In genomic region chr13:91017031-91017668, GRCh38 we compare ENCODE assay signal across 8 cellular contexts.
DNase-seq lines count a peak whose midpoint lies in the region; ATAC-seq, FAIRE-seq and TF ChIP-seq lines count a peak whose summit lies in the region.

No MANE protein-coding gene starts in this region.

- CTCF ChIA-PET in K562 (lab: Yijun Ruan, JAX; ENCODE audit: low intra/inter-chr PET ratio) = interaction anchor here (0.6 to 0.8 kb wide), 5 partner anchors 30 to 628 kb away, joined by 3 to 4 read pairs (median 3); no protein-coding TSS in a partner anchor

- POLR2A ChIA-PET in K562 (lab: Yijun Ruan, JAX) = interaction anchor here (1.6 kb wide), 1 partner anchor 210 kb away, joined by 3 read pairs; no protein-coding TSS in a partner anchor

- TF ChIP-seq RAD21 in K562 (CRISPR knock-in tag; conservative IDR thresholded peaks at IDR 0.05 in 1 of 2, IDR thresholded peaks at IDR 0.05 in 1 of 2) = peak in 1 of 2 experiments; percentile 99; a peak in 2 of 4 replicates

- H3K4me2 ChIP-seq in K562 (ENCODE audit: insufficient read depth, low read length) = no peak overlapping the region

- 6% methylated on average over 2 of the region's 2 CpGs for WGBS in K562 (ENCODE audit: insufficient coverage, low coverage, missing lambda C conversion rate)
- WGBS in upper lobe of left lung, 2 donors = 36 to 41% methylated on average over 2 of the region's 2 CpGs

- TF ChIP-seq EP300 in K562 (IDR thresholded peaks at IDR 0.05; ENCODE audit: low read length) = no peak
- TF ChIP-seq EP300 in upper lobe of left lung (IDR thresholded peaks at IDR 0.05) = no peak

- H3K9ac ChIP-seq in K562 (ENCODE audit: insufficient read depth in 1 of 2, low read depth in 2 of 2, low read length in 2 of 2) = no peak overlapping the region

- TF ChIP-seq POLR2A in K562 (conservative IDR thresholded peaks at IDR 0.05) (no peak), upper lobe of left lung (IDR thresholded peaks at IDR 0.05) (no peak)

- peak; percentile 42 for DNase-seq in activated CD4-positive, alpha-beta T cell treated with anti-CD3 and anti-CD28 coated beads for 48 hours
- no peak for DNase-seq in activated CD4-positive, alpha-beta T cell treated with anti-CD3 and anti-CD28 coated beads, Interleukin-2, amount 50 U/mL, for 4 hours
- DNase-seq in NCI-H69 (lab: John Stamatoyannopoulos, UW) = peak; percentile 87
- DNase-seq in K562 (ENCODE audit: extremely low read depth in 1 of 4, low spot score in 3 of 4) = peak; percentile 90 to 98 (median 94)
- peak; percentile 63 for DNase-seq in left kidney (ENCODE audit: low read depth, low spot score)
- DNase-seq in upper lobe of left lung = peak in 1 of 2 donors; percentile 23

- H3K9me3 ChIP-seq in K562 (replicated peaks; ENCODE audit: control insufficient read depth, insufficient read depth, low read depth, low read length) (no peaks in the 10 kb centered on the region), upper lobe of left lung (no peaks in the 10 kb centered on the region)

- no peak overlapping the region for H2AFZ ChIP-seq in K562 (ENCODE audit: low read depth, low read length)

- intact Hi-C loops in K562 (cut with micrococcal nuclease) = loop anchor here (5.0 kb wide), 2 partner anchors 150 to 1675 kb away; no protein-coding TSS in a partner anchor

- peak; percentile 88 for FAIRE-seq in K562 (lab: Jason Lieb, UNC)

- H3K79me2 ChIP-seq in K562 (ENCODE audit: control insufficient read depth, insufficient read depth, low read length) = no peaks in the 10 kb centered on the region

- H3K4me3 ChIP-seq in K562 = no peak overlapping the region
- H3K4me3 ChIP-seq in upper lobe of left lung = no peak overlapping the region

- in situ Hi-C loops in K562 (cut with MboI) = loop anchor here (25.0 kb wide), 1 partner anchor 1670 kb away; no protein-coding TSS in a partner anchor

- no peaks in the 10 kb centered on the region for H3K4me1 ChIP-seq in K562 (replicated peaks in 1 of 2; ENCODE audit: control insufficient read depth in 2 of 2, insufficient read depth in 2 of 2, low read length in 2 of 2)
- H3K4me1 ChIP-seq in upper lobe of left lung = no peaks in the 10 kb centered on the region

- H4K20me1 ChIP-seq in K562 (replicated peaks; ENCODE audit: control insufficient read depth, insufficient read depth, low read length) = no peaks in the 10 kb centered on the region

- no peaks in the 10 kb centered on the region for H3K9me1 ChIP-seq in K562 (ENCODE audit: control insufficient read depth, insufficient read depth, low read length)

- ATAC-seq in GM19467 (IDR thresholded peaks at IDR 0.05; ENCODE audit: unreplicated experiment) = peak; percentile 98
- peak; percentile 99 for ATAC-seq in HG03442 (IDR thresholded peaks at IDR 0.05; ENCODE audit: unreplicated experiment)
- peak; percentile 99 for ATAC-seq in K562
- no peak for ATAC-seq in upper lobe of left lung (ENCODE audit: low FRiP score in 2 of 2)

- H3K27me3 ChIP-seq in K562 (ENCODE audit: control insufficient read depth in 2 of 2, insufficient read depth in 2 of 2, low read length in 2 of 2) = no peaks in the 10 kb centered on the region
- H3K27me3 ChIP-seq in upper lobe of left lung = no peaks in the 10 kb centered on the region

- peak in 1 of 3 experiments; percentile 99; a peak in 2 of 6 replicates for TF ChIP-seq CTCF in K562 (IDR thresholded peaks at IDR 0.05 in 2 of 3, conservative IDR thresholded peaks at IDR 0.05 in 1 of 3; ENCODE audit: insufficient read depth in 2 of 3, low read depth in 1 of 3, low read length in 3 of 3)
- peak; percentile 19 to 52 (median 40) for TF ChIP-seq CTCF in upper lobe of left lung (IDR thresholded peaks at IDR 0.05)

- no TSS peak for BruUV-seq in K562 (replicated peaks; lab: Mats Ljungman, UMichigan)

- no peaks in the 10 kb centered on the region for H3K36me3 ChIP-seq in K562 (ENCODE audit: control insufficient read depth, insufficient read depth, low read length)
- H3K36me3 ChIP-seq in upper lobe of left lung = no peaks in the 10 kb centered on the region

- H3K27ac ChIP-seq in K562 (ENCODE audit: extremely low read depth, low read depth, low read length) = no peak overlapping the region
- H3K27ac ChIP-seq in upper lobe of left lung = no peak overlapping the region

TF ChIP-seq in K562, 482 proteins besides CTCF, POLR2A, EP300 and RAD21 (continues in another document):
- TF ChIP-seq ZBTB43 (CRISPR knock-in tag; IDR thresholded peaks at IDR 0.05) (peak; percentile 65; the same call in 1 of the 2 replicates), PBX2 (CRISPR knock-in tag; IDR thresholded peaks at IDR 0.05; ENCODE audit: low read depth) (no peak), PBX2 (tag; conservative IDR thresholded peaks at IDR 0.05; ENCODE audit: low read depth) (peak; percentile 49), STAG1 (CRISPR knock-in tag; IDR thresholded peaks at IDR 0.05; ENCODE audit: borderline replicate concordance) (peak; percentile 94; the same call in 1 of the 2 replicates), ZNF668 (CRISPR knock-in tag; IDR thresholded peaks at IDR 0.05) (no peak), DNMT1 (IDR thresholded peaks at IDR 0.05) (no peak), JUND (IDR thresholded peaks at IDR 0.05; ENCODE audit: borderline replicate concordance, low read depth, low read length) (peak; percentile 51), JUND (tag; IDR thresholded peaks at IDR 0.05; ENCODE audit: borderline replicate concordance, low read depth, low read length) (no peak), TGIF2 (CRISPR knock-in tag; IDR thresholded peaks at IDR 0.05) (0 out of 2 replicates have a peak, but pooled peaks have one; percentile 23), ZNF57 (CRISPR knock-in tag; IDR thresholded peaks at IDR 0.05) (no peak), HBP1 (CRISPR knock-in tag; IDR thresholded peaks at IDR 0.05) (no peak), SMARCA5 (IDR thresholded peaks at IDR 0.05) (no peak), SMC3 (conservative IDR thresholded peaks at IDR 0.05; ENCODE audit: insufficient read depth, low read depth, low read length) (peak; percentile 99), ZBTB12 (CRISPR knock-in tag; IDR thresholded peaks at IDR 0.05) (no peak), KLF16 (IDR thresholded peaks at IDR 0.05) (peak; percentile 66; the same call in 1 of the 2 replicates), ETV6 (IDR thresholded peaks at IDR 0.05; ENCODE audit: borderline replicate concordance in 1 of 2, low read depth in 2 of 2, low read length in 1 of 2) (no peak), ETV6 (CRISPR knock-in tag; IDR thresholded peaks at IDR 0.05; ENCODE audit: borderline replicate concordance) (peak; percentile 65; the same call in 1 of the 2 replicates), RCOR1 (IDR thresholded peaks at IDR 0.05; ENCODE audit: borderline replicate concordance in 1 of 2, low read depth in 2 of 2, low read length in 2 of 2) (peak in 1 of 2 experiments; percentile 39; a peak in 1 of 4 replicates), ZNF217 (CRISPR knock-in tag; IDR thresholded peaks at IDR 0.05) (0 out of 2 replicates have a peak, but pooled peaks have one; percentile 67)

Comparison
In these comparisons a context has a peak if more than half of its experiments do, and no peak if none do; other contexts are left out.
1. DNase-seq: peak in activated CD4-positive, alpha-beta T cell treated with anti-CD3 and anti-CD28 coated beads for 48 hours (single experiment), NCI-H69 (single experiment), K562 (4 of 4) and left kidney (single experiment); none in activated CD4-positive, alpha-beta T cell treated with anti-CD3 and anti-CD28 coated beads, Interleukin-2, amount 50 U/mL, for 4 hours (0 of 2).
2. ATAC-seq: peak in GM19467 (single experiment), HG03442 (single experiment) and K562 (single experiment); none in upper lobe of left lung (0 of 2).